15 cellular contexts compared by ENCODE assay signal in the genomic region with DNA sequence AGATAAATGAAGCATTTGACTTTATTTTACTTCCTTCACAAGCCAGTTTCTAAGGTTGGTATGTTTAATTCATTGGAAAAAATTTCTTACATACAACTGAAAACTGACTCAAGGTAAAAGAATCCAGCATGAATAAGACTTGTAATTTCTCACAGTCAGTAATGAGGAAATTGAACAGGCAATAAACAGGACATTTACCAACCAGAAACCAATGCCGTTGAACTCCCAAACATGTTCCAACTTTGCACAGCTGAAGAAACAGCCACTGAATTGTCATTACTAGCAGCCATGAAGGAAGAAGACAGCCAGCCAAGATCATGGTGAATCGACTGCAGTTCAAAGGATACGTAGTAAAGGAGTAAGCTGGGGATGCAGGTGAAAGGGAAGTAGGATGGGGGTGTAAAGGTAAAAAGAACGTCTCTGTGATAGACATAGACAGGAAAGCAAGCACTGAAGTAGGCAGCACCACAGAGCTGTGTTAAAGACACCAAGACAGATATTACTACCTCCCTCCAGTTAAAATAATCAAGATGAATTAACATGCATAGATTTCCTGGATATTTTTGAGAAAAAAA. TPM values are rescaled to one million over a fixed set of nuclear protein-coding genes. Genes with fewer than 3 reads are reported as not detected.
DNase-seq lines count a peak whose midpoint lies in the region; ATAC-seq and TF ChIP-seq lines count a peak whose summit lies in the region.
"Had no signal": no experiment of that assay in that cellular context is flagged by ENCODE, and none has a peak within 500 bp of the region (broad histone marks: within the 10 kb centered on the region; RNA-seq: fewer than 3 reads in every experiment).

No MANE protein-coding gene starts in this region.

- TF ChIP-seq RAD21 in SK-N-SH (IDR thresholded peaks at IDR 0.05; ENCODE audit: low read length) = no peak

- H3K79me2 ChIP-seq in SK-N-SH (ENCODE audit: insufficient read depth) = peaks cover 2% of the 10 kb centered on the region; the same call in 1 of the 2 replicates
- peaks cover 3% of the 10 kb centered on the region for H3K79me2 ChIP-seq in osteoblast (ENCODE audit: insufficient read depth, low read length)
- H3K79me2 ChIP-seq in OCI-LY7 (ENCODE audit: insufficient read depth, low read depth, low read length) = peaks cover 12% of the 10 kb centered on the region; the same call in 1 of the 2 replicates

- H3K4me3 ChIP-seq in SK-N-SH (ENCODE audit: low read depth in 2 of 2, low read length in 1 of 2) (0 out of 4 replicates have a peak overlapping the region, but pooled peaks of 1 of the 2 experiments have one; percentile 13), esophagus muscularis mucosa (no peak overlapping the region), osteoblast (ENCODE audit: insufficient read depth, low read length) (peak overlapping the region; percentile 40), OCI-LY7 (ENCODE audit: low read depth, low read length, poor library complexity, severe bottlenecking) (no peak overlapping the region)

- DNase-seq in Calu3 (peak; percentile 26), SK-N-SH (no peak), esophagus muscularis mucosa (ENCODE audit: extremely low spot score) (no peak), osteoblast (ENCODE audit: insufficient read length, low spot score, missing footprints) (peak; percentile 25), OCI-LY7 (ENCODE audit: low spot score) (no peak), T-helper 9 cell (no peak)
- DNase-seq in activated naive CD8-positive, alpha-beta T cell treated with anti-CD3 and anti-CD28 coated beads, Interleukin-2, amount 50 U/mL, for 24 hours = no peak
- DNase-seq: activated B cell treated with CpG ODN at 0.5 μM for 24 hours; activated T-cell treated with anti-CD3 and anti-CD28 coated beads, Interleukin-2, amount 50 U/mL, for 72 hours; brain microvascular endothelial cell; CD4-positive, CD25-positive, alpha-beta regulatory T cell; NCI-H1105; NCI-H510A treated with DMSO at 0.1 percent for 48 hours; Right ventricle myocardium superior had no signal

- peak overlapping the region in 1 of 2 experiments; percentile 46; a peak in 2 of 4 replicates for H3K27ac ChIP-seq in SK-N-SH (ENCODE audit: low read depth in 2 of 2, low read length in 1 of 2)
- peak overlapping the region; percentile 24 to 66 (median 34) for H3K27ac ChIP-seq in esophagus muscularis mucosa (replicated peaks in 1 of 4)
- H3K27ac ChIP-seq in osteoblast (ENCODE audit: low read depth, low read length) = peak overlapping the region; percentile 42
- H3K27ac ChIP-seq in OCI-LY7 (ENCODE audit: low read depth, low read length, poor library complexity, severe bottlenecking) = no peak overlapping the region
- H3K27ac ChIP-seq: brain microvascular endothelial cell had no signal

- H3K27ac Mint-ChIP-seq in Calu3 (ENCODE audit: unreplicated experiment) = peak overlapping the region; percentile 66
- no peak overlapping the region for H3K27ac Mint-ChIP-seq in activated naive CD8-positive, alpha-beta T cell treated with anti-CD3 and anti-CD28 coated beads, Interleukin-2, amount 50 U/mL, for 24 hours
- H3K27ac Mint-ChIP-seq: activated B cell treated with CpG ODN at 0.5 μM for 24 hours; activated T-cell treated with anti-CD3 and anti-CD28 coated beads, Interleukin-2, amount 50 U/mL, for 72 hours; CD4-positive, CD25-positive, alpha-beta regulatory T cell had no signal

- H3K9me3 ChIP-seq in SK-N-SH (no peaks in the 10 kb centered on the region), esophagus muscularis mucosa (no peaks in the 10 kb centered on the region), osteoblast (ENCODE audit: low read depth, low read length) (no peaks in the 10 kb centered on the region), OCI-LY7 (ENCODE audit: low read length) (no peaks in the 10 kb centered on the region)

- no peak for ATAC-seq in activated naive CD8-positive, alpha-beta T cell treated with anti-CD3 and anti-CD28 coated beads, Interleukin-2, amount 50 U/mL, for 24 hours
- ATAC-seq in HG02571 (IDR thresholded peaks at IDR 0.05; ENCODE audit: unreplicated experiment) = no peak
- ATAC-seq: activated T-cell treated with anti-CD3 and anti-CD28 coated beads, Interleukin-2, amount 50 U/mL, for 72 hours had no signal

- H3K27me3 ChIP-seq in SK-N-SH (ENCODE audit: insufficient read depth) = no peaks in the 10 kb centered on the region
- H3K27me3 ChIP-seq in esophagus muscularis mucosa = no peaks in the 10 kb centered on the region
- H3K27me3 ChIP-seq in osteoblast (ENCODE audit: insufficient read depth, low read length) = no peaks in the 10 kb centered on the region
- H3K27me3 ChIP-seq: brain microvascular endothelial cell had no signal

- H3K4me3 Mint-ChIP-seq in Calu3 (ENCODE audit: low read depth, unreplicated experiment) = peak overlapping the region; percentile 29
- H3K4me3 Mint-ChIP-seq in activated naive CD8-positive, alpha-beta T cell treated with anti-CD3 and anti-CD28 coated beads, Interleukin-2, amount 50 U/mL, for 24 hours = no peak overlapping the region
- H3K4me3 Mint-ChIP-seq: activated B cell treated with CpG ODN at 0.5 μM for 24 hours; activated T-cell treated with anti-CD3 and anti-CD28 coated beads, Interleukin-2, amount 50 U/mL, for 72 hours; CD4-positive, CD25-positive, alpha-beta regulatory T cell had no signal

- BruUV-seq in Calu3 (replicated peaks; lab: Mats Ljungman, UMichigan) (no TSS peak), OCI-LY7 (replicated peaks; lab: Mats Ljungman, UMichigan) (no TSS peak)

- H3K4me1 ChIP-seq in SK-N-SH (ENCODE audit: control insufficient read depth in 1 of 2, insufficient read depth in 2 of 2, low read depth in 1 of 2, low read length in 1 of 2) (peaks cover 0 to 10% of the 10 kb centered on the region in 2 experiments; a peak in 3 of 4 replicates), esophagus muscularis mucosa (peaks cover 0 to 34% (median 26%) of the 10 kb centered on the region in 4 donors), osteoblast (ENCODE audit: insufficient read depth, low read length) (peaks cover 11% of the 10 kb centered on the region), OCI-LY7 (ENCODE audit: insufficient read depth, low read length, poor library complexity, severe bottlenecking) (no peaks in the 10 kb centered on the region)

- 87% methylated on average over 4 of the region's 4 CpGs for WGBS in SK-N-SH (ENCODE audit: low lambda C conversion rate)
- WGBS in esophagus muscularis mucosa = 78% methylated on average over 4 of the region's 4 CpGs

- TF ChIP-seq POLR2A in esophagus muscularis mucosa (IDR thresholded peaks at IDR 0.05; ENCODE audit: low read depth) = no peak

- POLR2A ChIA-PET in SK-N-SH (lab: Yijun Ruan, JAX) (no interaction called here), OCI-LY7 (lab: Charles Lee) (interaction anchor here (0.6 to 1.5 kb wide), 3 partner anchors 12 to 20 kb away, joined by 4 to 5 read pairs (median 4); no protein-coding TSS in a partner anchor)

- TF ChIP-seq EP300 in SK-N-SH (IDR thresholded peaks at IDR 0.05; ENCODE audit: borderline replicate concordance in 1 of 2, low read depth in 1 of 2, low read length in 1 of 2) = no peak
- TF ChIP-seq EP300 in esophagus muscularis mucosa (IDR thresholded peaks at IDR 0.05) = no peak

- peaks cover 15% of the 10 kb centered on the region for H3K36me3 Mint-ChIP-seq in Calu3 (ENCODE audit: insufficient read depth, unreplicated experiment)
- H3K36me3 Mint-ChIP-seq in activated naive CD8-positive, alpha-beta T cell treated with anti-CD3 and anti-CD28 coated beads, Interleukin-2, amount 50 U/mL, for 24 hours (ENCODE audit: low read depth) = peaks cover 7% of the 10 kb centered on the region

- intact Hi-C loops in Calu3 (cut with micrococcal nuclease; ENCODE audit: unreplicated experiment) = no loop called here
- intact Hi-C loops in esophagus muscularis mucosa (cut with DNase I) = no loop called here
- intact Hi-C loops in OCI-LY7 (cut with micrococcal nuclease; ENCODE audit: unreplicated experiment) = no loop called here

- no peaks in the 10 kb centered on the region for H3K9me2 ChIP-seq in SK-N-SH
- no peaks in the 10 kb centered on the region for H3K9me2 ChIP-seq in OCI-LY7 (ENCODE audit: insufficient read depth, low read length)

- H3K27me3 Mint-ChIP-seq in Calu3 (ENCODE audit: unreplicated experiment) = no peaks in the 10 kb centered on the region
- no peaks in the 10 kb centered on the region for H3K27me3 Mint-ChIP-seq in activated naive CD8-positive, alpha-beta T cell treated with anti-CD3 and anti-CD28 coated beads, Interleukin-2, amount 50 U/mL, for 24 hours
- H3K27me3 Mint-ChIP-seq: activated B cell treated with CpG ODN at 0.5 μM for 24 hours; CD4-positive, CD25-positive, alpha-beta regulatory T cell had no signal

- 0 out of 2 replicates have a peak overlapping the region, but pooled peaks have one; percentile 9 for H3K9ac ChIP-seq in SK-N-SH

- H3K4me2 ChIP-seq in SK-N-SH (0 out of 2 replicates have a peak overlapping the region, but pooled peaks have one; percentile 0), osteoblast (ENCODE audit: insufficient read depth, low read length) (peak overlapping the region; percentile 67), OCI-LY7 (ENCODE audit: low read length) (no peak overlapping the region)

- H3K4me1 Mint-ChIP-seq in Calu3 (ENCODE audit: low read depth, unreplicated experiment) = peaks cover 32% of the 10 kb centered on the region
- H3K4me1 Mint-ChIP-seq in activated naive CD8-positive, alpha-beta T cell treated with anti-CD3 and anti-CD28 coated beads, Interleukin-2, amount 50 U/mL, for 24 hours = no peaks in the 10 kb centered on the region
- H3K4me1 Mint-ChIP-seq: activated B cell treated with CpG ODN at 0.5 μM for 24 hours had no signal

- no peak overlapping the region for H2AFZ ChIP-seq in SK-N-SH (ENCODE audit: low read depth)
- peak overlapping the region; percentile 66 for H2AFZ ChIP-seq in osteoblast (ENCODE audit: low read length)
- no peak overlapping the region for H2AFZ ChIP-seq in OCI-LY7 (ENCODE audit: low read length)

- H3F3A ChIP-seq in SK-N-SH (replicated peaks; ENCODE audit: insufficient read depth) = no peaks in the 10 kb centered on the region

- peaks cover 2 to 3% of the 10 kb centered on the region in 2 experiments for H3K36me3 ChIP-seq in SK-N-SH (replicated peaks in 1 of 2; ENCODE audit: control insufficient read depth in 1 of 2, insufficient read depth in 2 of 2, low read length in 1 of 2)
- H3K36me3 ChIP-seq in esophagus muscularis mucosa = no peaks in the 10 kb centered on the region
- H3K36me3 ChIP-seq in osteoblast (ENCODE audit: insufficient read depth, low read length) = no peaks in the 10 kb centered on the region
- H3K36me3 ChIP-seq in OCI-LY7 (ENCODE audit: insufficient read depth, low read length) = peaks cover 76% of the 10 kb centered on the region
- H3K36me3 ChIP-seq: brain microvascular endothelial cell had no signal

- H4K20me1 ChIP-seq in SK-N-SH (ENCODE audit: insufficient read depth) (no peaks in the 10 kb centered on the region), osteoblast (ENCODE audit: insufficient read depth, low read length) (no peaks in the 10 kb centered on the region), OCI-LY7 (ENCODE audit: insufficient read depth, low read length) (0 out of 2 replicates have a peak, but pooled peaks cover 5% of the 10 kb centered on the region)

- no peak for TF ChIP-seq CTCF in Calu3 (IDR thresholded peaks at IDR 0.05; ENCODE audit: unreplicated experiment)
- TF ChIP-seq CTCF in SK-N-SH (IDR thresholded peaks at IDR 0.05) = no peak
- TF ChIP-seq CTCF in esophagus muscularis mucosa (IDR thresholded peaks at IDR 0.05) = no peak
- TF ChIP-seq CTCF in osteoblast (IDR thresholded peaks at IDR 0.05; ENCODE audit: extremely low read depth, low read depth, low read length) = no peak
- no peak for TF ChIP-seq CTCF in OCI-LY7 (conservative IDR thresholded peaks at IDR 0.05; ENCODE audit: low read length)

- CTCF ChIA-PET in Calu3 (lab: Charles Lee) = interaction anchor here (1.6 kb wide), 1 partner anchor 18 kb away, joined by 8 read pairs; no protein-coding TSS in a partner anchor
- CTCF ChIA-PET in SK-N-SH (lab: Yijun Ruan, JAX) = interaction anchor here (0.6 to 1.7 kb wide), 3 partner anchors 16 to 27 kb away, joined by 3 to 4 read pairs (median 3); no protein-coding TSS in a partner anchor
- CTCF ChIA-PET in OCI-LY7 (lab: Charles Lee; ENCODE audit: unreplicated experiment) = no interaction called here

- H3K9me3 Mint-ChIP-seq in Calu3 (ENCODE audit: low read depth, unreplicated experiment) = peaks cover 2% of the 10 kb centered on the region
- no peaks in the 10 kb centered on the region for H3K9me3 Mint-ChIP-seq in activated naive CD8-positive, alpha-beta T cell treated with anti-CD3 and anti-CD28 coated beads, Interleukin-2, amount 50 U/mL, for 24 hours
- H3K9me3 Mint-ChIP-seq: activated B cell treated with CpG ODN at 0.5 μM for 24 hours; activated T-cell treated with anti-CD3 and anti-CD28 coated beads, Interleukin-2, amount 50 U/mL, for 72 hours had no signal

RNA-seq across cellular contexts. Expression of a gene that starts 21.3 kb away (rescaled TPM):
- total RNA-seq in Calu3 (2022) (393 and 576 TPM in 2 replicates), esophagus muscularis mucosa (100 to 1,000 TPM in 2 of 4 donors, 10 to 100 TPM in 2; 93.4 to 132 (median 113) TPM), osteoblast (25.3 and 31.2 TPM in 2 replicates), OCI-LY7 (2022) (25.5 and 36.5 TPM in 2 replicates)
- polyA plus RNA-seq in SK-N-SH (2012; rRNA removed) = 5.6 and 6.4 TPM in 2 replicates
- polyA plus RNA-seq in SK-N-SH (2012; cell fraction: cytosol; rRNA removed) = 6.4 and 6.6 TPM in 2 replicates
- polyA plus RNA-seq in SK-N-SH (2012; cell fraction: nucleus; rRNA removed) = 3.4 and 5.4 TPM in 2 replicates
- total RNA-seq in OCI-LY7 (2014; rRNA removed; shearing (Covaris generic)) = 20.6 and 24.1 TPM in 2 replicates

Comparison
In these comparisons a context has a peak if more than half of its experiments do, and no peak if none do; other contexts are left out.
1. DNase-seq: peak in Calu3 (single experiment) and osteoblast (single experiment); none in SK-N-SH (single experiment), esophagus muscularis mucosa (single experiment), OCI-LY7 (single experiment), activated naive CD8-positive, alpha-beta T cell treated with anti-CD3 and anti-CD28 coated beads, Interleukin-2, amount 50 U/mL, for 24 hours (single experiment) and T-helper 9 cell (single experiment).